ENCODE assay signal across 23 cellular contexts in genomic region chr16:49658491-49658890, GRCh38.
"Had no signal": no experiment of that assay in that cellular context is flagged by ENCODE, and none has a peak within 500 bp of the region (broad histone marks: within the 10 kb centered on the region; RNA-seq: fewer than 3 reads in every experiment).

No MANE protein-coding gene starts in this region.

- H3K36me3 Mint-ChIP-seq: activated naive CD4-positive, alpha-beta T cell treated with anti-CD3 and anti-CD28 coated beads, Interleukin-2, amount 10 ng/mL, durations not matched to agents 7 days and 5 days; stimulated activated memory B cell treated with anti-CD40 and anti-IgM and Interleukin-4, amounts not matched to agents 10 μg/mL and 1 μg/mL and 100 μg/mL, for 72 hours; T-cell had no signal

- H3K9me3 Mint-ChIP-seq: activated CD4-positive, alpha-beta T cell treated with anti-CD3 and anti-CD28 coated beads, Interleukin-2, amount 10 ng/mL, durations not matched to agents 24 days and 14 days; activated CD8-positive, alpha-beta T cell treated with anti-CD3 and anti-CD28 coated beads for 36 hours; activated naive CD4-positive, alpha-beta T cell treated with anti-CD3 and anti-CD28 coated beads, Interleukin-2, amount 10 ng/mL, durations not matched to agents 7 days and 5 days; activated naive CD8-positive, alpha-beta T cell treated with anti-CD3 and anti-CD28 coated beads, Interleukin-2, amount 50 U/mL, for 24 hours; activated T-cell treated with anti-CD3 and anti-CD28 coated beads, Interleukin-2, amount 50 U/mL, for 4 hours; stimulated activated memory B cell treated with anti-CD40 and anti-IgM and Interleukin-4, amounts not matched to agents 10 μg/mL and 1 μg/mL and 100 μg/mL, for 72 hours; T-cell had no signal

- H3K4me3 Mint-ChIP-seq: activated CD4-positive, alpha-beta T cell treated with anti-CD3 and anti-CD28 coated beads, Interleukin-2, amount 10 ng/mL, durations not matched to agents 24 days and 14 days; activated CD8-positive, alpha-beta T cell treated with anti-CD3 and anti-CD28 coated beads for 36 hours; activated naive CD4-positive, alpha-beta T cell treated with anti-CD3 and anti-CD28 coated beads, Interleukin-2, amount 10 ng/mL, durations not matched to agents 7 days and 5 days; activated naive CD8-positive, alpha-beta T cell treated with anti-CD3 and anti-CD28 coated beads, Interleukin-2, amount 50 U/mL, for 24 hours; activated T-cell treated with anti-CD3 and anti-CD28 coated beads, Interleukin-2, amount 50 U/mL, for 4 hours; stimulated activated memory B cell treated with anti-CD40 and anti-IgM and Interleukin-4, amounts not matched to agents 10 μg/mL and 1 μg/mL and 100 μg/mL, for 72 hours; T-cell had no signal

- H3K27ac ChIP-seq: breast epithelium, esophagus muscularis mucosa, gastroesophageal sphincter, lower lobe of right lung, parathyroid adenoma, sigmoid colon, spleen, thoracic aorta, upper lobe of right lung had no signal

- ATAC-seq: activated CD8-positive, alpha-beta T cell treated with anti-CD3 and anti-CD28 coated beads for 36 hours; activated naive CD8-positive, alpha-beta T cell treated with anti-CD3 and anti-CD28 coated beads, Interleukin-2, amount 50 U/mL, for 24 hours; activated T-cell treated with anti-CD3 and anti-CD28 coated beads, Interleukin-2, amount 50 U/mL, for 4 hours; gastroesophageal sphincter; left cardiac atrium; lower lobe of right lung; SK-N-SH treated with all-trans-retinoic acid at 6 μM for 48 hours; stimulated activated memory B cell treated with anti-CD40 and anti-IgM and Interleukin-4, amounts not matched to agents 10 μg/mL and 1 μg/mL and 100 μg/mL, for 72 hours; T-cell; upper lobe of right lung had no signal

- H3K4me3 ChIP-seq: breast epithelium, esophagus muscularis mucosa, gastroesophageal sphincter, lower lobe of right lung, sigmoid colon, spleen, thoracic aorta, upper lobe of right lung had no signal

- H3K27ac Mint-ChIP-seq: activated CD4-positive, alpha-beta T cell treated with anti-CD3 and anti-CD28 coated beads, Interleukin-2, amount 10 ng/mL, durations not matched to agents 24 days and 14 days; activated CD8-positive, alpha-beta T cell treated with anti-CD3 and anti-CD28 coated beads for 36 hours; activated naive CD4-positive, alpha-beta T cell treated with anti-CD3 and anti-CD28 coated beads, Interleukin-2, amount 10 ng/mL, durations not matched to agents 7 days and 5 days; activated naive CD8-positive, alpha-beta T cell treated with anti-CD3 and anti-CD28 coated beads, Interleukin-2, amount 50 U/mL, for 24 hours; stimulated activated memory B cell treated with anti-CD40 and anti-IgM and Interleukin-4, amounts not matched to agents 10 μg/mL and 1 μg/mL and 100 μg/mL, for 72 hours; T-cell had no signal

- H3K27me3 ChIP-seq: breast epithelium, esophagus muscularis mucosa, gastroesophageal sphincter, sigmoid colon, upper lobe of right lung had no signal

- H3K27me3 Mint-ChIP-seq: activated CD4-positive, alpha-beta T cell treated with anti-CD3 and anti-CD28 coated beads, Interleukin-2, amount 10 ng/mL, durations not matched to agents 24 days and 14 days; activated CD8-positive, alpha-beta T cell treated with anti-CD3 and anti-CD28 coated beads for 36 hours had no signal

- DNase-seq: activated CD4-positive, alpha-beta T cell treated with anti-CD3 and anti-CD28 coated beads, Interleukin-2, amount 10 ng/mL, durations not matched to agents 24 days and 14 days; activated CD4-positive, CD25-positive, alpha-beta regulatory T cell; activated CD8-positive, alpha-beta T cell treated with anti-CD3 and anti-CD28 coated beads for 36 hours; activated naive CD4-positive, alpha-beta T cell treated with anti-CD3 and anti-CD28 coated beads, Interleukin-2, amount 10 ng/mL, durations not matched to agents 7 days and 5 days; activated naive CD8-positive, alpha-beta T cell treated with anti-CD3 and anti-CD28 coated beads, Interleukin-2, amount 50 U/mL, for 24 hours; activated T-cell treated with anti-CD3 and anti-CD28 coated beads, Interleukin-2, amount 50 U/mL, for 4 hours; aorta; cerebellar nuclear complex; effector memory CD4-positive, alpha-beta T cell; left cardiac atrium; lower lobe of right lung; sigmoid colon; spleen; stimulated activated CD4-positive, alpha-beta T cell treated with anti-CD3 and anti-CD28 coated beads, Interleukin-4, amount 100 ng/mL, for 4 hours; T-cell; upper lobe of right lung had no signal

- H3K4me1 Mint-ChIP-seq: activated CD4-positive, alpha-beta T cell treated with anti-CD3 and anti-CD28 coated beads, Interleukin-2, amount 10 ng/mL, durations not matched to agents 24 days and 14 days; activated naive CD4-positive, alpha-beta T cell treated with anti-CD3 and anti-CD28 coated beads, Interleukin-2, amount 10 ng/mL, durations not matched to agents 7 days and 5 days; activated naive CD8-positive, alpha-beta T cell treated with anti-CD3 and anti-CD28 coated beads, Interleukin-2, amount 50 U/mL, for 24 hours; stimulated activated memory B cell treated with anti-CD40 and anti-IgM and Interleukin-4, amounts not matched to agents 10 μg/mL and 1 μg/mL and 100 μg/mL, for 72 hours; T-cell had no signal
